Comparison of ENCODE assay signal across 2 cellular contexts in genomic region chr17:40538019-40538935, GRCh38.
TF ChIP-seq lines count a peak whose summit lies in the region.

No MANE protein-coding gene starts in this region.

TF ChIP-seq in GM12878, 131 proteins besides CTCF, POLR2A, EP300 and RAD21:
- TF ChIP-seq SKIL (IDR thresholded peaks at IDR 0.05; ENCODE audit: low read depth, poor library complexity, severe bottlenecking) (peak; percentile 61), CHD1 (IDR thresholded peaks at IDR 0.05; ENCODE audit: low read depth, low read length) (0 out of 2 replicates have a peak, but pooled peaks have one; percentile 53), BCL11A (IDR thresholded peaks at IDR 0.05; ENCODE audit: low read depth, low read length) (no peak)
TF ChIP-seq in GM12878: peak in this region for 2.

TF ChIP-seq in HepG2, 621 proteins besides CTCF, POLR2A, EP300 and RAD21:
- TF ChIP-seq ZNF770 (CRISPR knock-in tag; IDR thresholded peaks at IDR 0.05) (0 out of 2 replicates have a peak, but pooled peaks have one; percentile 42), ZMYM4 (CRISPR knock-in tag; IDR thresholded peaks at IDR 0.05) (no peak), ZNF687 (CRISPR knock-in tag; IDR thresholded peaks at IDR 0.05) (peak; percentile 43), ZNF296 (CRISPR knock-in tag; conservative IDR thresholded peaks at IDR 0.05) (0 out of 2 replicates have a peak, but pooled peaks have one; percentile 45)
